1 cellular context compared by ENCODE assay signal in genomic region chr9:129918296-129918950, GRCh38.
TF ChIP-seq lines count a peak whose summit lies in the region.

No MANE protein-coding gene starts in this region.

TF ChIP-seq in GM12878, 131 proteins besides CTCF, POLR2A, EP300 and RAD21:
- TF ChIP-seq ZNF217 (IDR thresholded peaks at IDR 0.05) (no peak), POLR2AphosphoS5 (IDR thresholded peaks at IDR 0.05; ENCODE audit: low read length) (peak; percentile 79)
